ENCODE assay signal across 17 cellular contexts in genomic region chr17:43427362-43428043, GRCh38. TPM values are rescaled to one million over a fixed set of nuclear protein-coding genes. Genes with fewer than 3 reads are reported as not detected.
DNase-seq lines count a peak whose midpoint lies in the region; ATAC-seq, FAIRE-seq and TF ChIP-seq lines count a peak whose summit lies in the region.
"Had no signal": no experiment of that assay in that cellular context is flagged by ENCODE, and none has a peak within 500 bp of the region (broad histone marks: within the 10 kb centered on the region; RNA-seq: fewer than 3 reads in every experiment).

No MANE protein-coding gene starts in this region.

- H3K4me1 ChIP-seq in astrocyte (ENCODE audit: insufficient read depth, low read length): peaks cover 7% of the 10 kb centered on the region
- H3K4me1 ChIP-seq in vagina: peaks cover 25% of the 10 kb centered on the region
- no peaks in the 10 kb centered on the region for H3K4me1 ChIP-seq in colonic mucosa

- no peak for TF ChIP-seq CTCF in astrocyte (IDR thresholded peaks at IDR 0.05; ENCODE audit: insufficient read depth, low read depth, low read length)
- no peak for TF ChIP-seq CTCF in vagina (IDR thresholded peaks at IDR 0.05)
- TF ChIP-seq CTCF in colonic mucosa (IDR thresholded peaks at IDR 0.05): no peak

- no peak for TF ChIP-seq POLR2A in vagina (IDR thresholded peaks at IDR 0.05)

- H3K27me3 ChIP-seq in astrocyte (ENCODE audit: insufficient read depth, low read length) (peaks cover 7% of the 10 kb centered on the region), vagina (no peaks in the 10 kb centered on the region), colonic mucosa (no peaks in the 10 kb centered on the region)

- H3K4me3 Mint-ChIP-seq in astrocyte (ENCODE audit: unreplicated experiment): no peak overlapping the region

- no peaks in the 10 kb centered on the region for H4K20me1 ChIP-seq in astrocyte (ENCODE audit: insufficient read depth, low read length)

- H3K9me3 Mint-ChIP-seq in astrocyte (ENCODE audit: unreplicated experiment): peaks cover 3% of the 10 kb centered on the region

- H3K4me2 ChIP-seq in astrocyte (ENCODE audit: low read length): no peak overlapping the region

- no peak overlapping the region for H2AFZ ChIP-seq in astrocyte (ENCODE audit: low read depth, low read length)

- no peak for ATAC-seq in HG02623 (IDR thresholded peaks at IDR 0.05; ENCODE audit: unreplicated experiment)

- H3K36me3 Mint-ChIP-seq in astrocyte (ENCODE audit: low read depth, unreplicated experiment): no peaks in the 10 kb centered on the region

- H3K79me2 ChIP-seq in astrocyte (ENCODE audit: insufficient read depth, low read length): no peaks in the 10 kb centered on the region

- H3K9ac ChIP-seq in astrocyte (ENCODE audit: low read length) (no peak overlapping the region), colonic mucosa (ENCODE audit: low read depth in 2 of 2, low read length in 2 of 2) (no peak overlapping the region)

- peaks cover 7% of the 10 kb centered on the region for H3K4me1 Mint-ChIP-seq in astrocyte (ENCODE audit: low read depth, unreplicated experiment)

- FAIRE-seq in astrocyte (lab: Jason Lieb, UNC): no peak
- FAIRE-seq: A204.1 had no signal

- peaks cover 10% of the 10 kb centered on the region for H3K27me3 Mint-ChIP-seq in astrocyte (ENCODE audit: low read depth, unreplicated experiment)

- DNase-seq in NCI-H1694 (lab: John Stamatoyannopoulos, UW) (peak; percentile 8), NCI-H1694 treated with DMSO at 0.1 percent for 48 hours (lab: John Stamatoyannopoulos, UW) (no peak), NCI-H1105 (lab: John Stamatoyannopoulos, UW) (peak; percentile 6), astrocyte (ENCODE audit: low read depth) (no peak), renal cortical epithelial cell (ENCODE audit: low read depth) (peak; percentile 58), vagina (ENCODE audit: extremely low spot score in 2 of 2) (no peak), colonic mucosa (no peak)
- DNase-seq: Caco-2; DND-41; GDM1; H7; Kasumi-1; NCI-H524 treated with DMSO at 0.1 percent for 48 hours; NK-92 treated with Interleukin-12 subunit alpha and Interleukin-12 subunit beta, amount 100 ng/mL, for 24 hours; OCI-M1 had no signal

- no peak overlapping the region for H3K4me3 ChIP-seq in astrocyte (ENCODE audit: insufficient read depth, low read depth, low read length)
- H3K4me3 ChIP-seq in vagina: no peak overlapping the region
- H3K4me3 ChIP-seq in colonic mucosa: no peak overlapping the region

- H3K9me3 ChIP-seq in astrocyte (ENCODE audit: insufficient read depth, low read depth, low read length) (no peaks in the 10 kb centered on the region), vagina (no peaks in the 10 kb centered on the region), colonic mucosa (no peaks in the 10 kb centered on the region)
- H3K9me3 ChIP-seq: Caco-2 had no signal

- peak overlapping the region; percentile 58 for H3K27ac Mint-ChIP-seq in astrocyte (ENCODE audit: unreplicated experiment)

- H3K27ac ChIP-seq in astrocyte (ENCODE audit: low read depth, low read length): no peak overlapping the region
- no peak overlapping the region for H3K27ac ChIP-seq in vagina
- H3K27ac ChIP-seq in colonic mucosa: no peak overlapping the region

- no peaks in the 10 kb centered on the region for H3K36me3 ChIP-seq in astrocyte (ENCODE audit: insufficient read depth, low read length)
- H3K36me3 ChIP-seq in vagina: no peaks in the 10 kb centered on the region
- no peaks in the 10 kb centered on the region for H3K36me3 ChIP-seq in colonic mucosa

- intact Hi-C loops in vagina (cut with DNase I) (no loop called here), colonic mucosa (cut with DNase I) (no loop called here)

RNA-seq across cellular contexts. Expression of gene ARL4D, which starts 28.7 kb away (rescaled TPM):
- total RNA-seq in astrocyte: 19.7 and 26.3 TPM in 2 replicates
- 17.2 and 26.5 TPM in 2 replicates for total RNA-seq in renal cortical epithelial cell
- total RNA-seq in vagina: 35.6 TPM
- 1 to 10 TPM; 2.0 to 5.7 TPM for total RNA-seq in colonic mucosa

RNA-seq across cellular contexts. Expression of gene DHX8, which starts 56.3 kb away (rescaled TPM):
- total RNA-seq in astrocyte (48.5 and 61.1 TPM in 2 replicates), renal cortical epithelial cell (29.3 and 57.4 TPM in 2 replicates), vagina (32.7 TPM), colonic mucosa (10 to 100 TPM; 44.5 to 47.6 TPM)

Comparison
In these comparisons a context has a peak if more than half of its experiments do, and no peak if none do; other contexts are left out.
1. DNase-seq: peak in NCI-H1694 (single experiment), NCI-H1105 (single experiment) and renal cortical epithelial cell (single experiment); none in NCI-H1694 treated with DMSO at 0.1 percent for 48 hours (single experiment), astrocyte (single experiment), vagina (0 of 2) and colonic mucosa (single experiment).